In genomic region chr15:42152196-42152920, GRCh38 we compare ENCODE assay signal across 14 cellular contexts. TPM values are rescaled to one million over a fixed set of nuclear protein-coding genes. Genes with fewer than 3 reads are reported as not detected.
DNase-seq lines count a peak whose midpoint lies in the region; ATAC-seq and TF ChIP-seq lines count a peak whose summit lies in the region.
"Had no signal": no experiment of that assay in that cellular context is flagged by ENCODE, and none has a peak within 500 bp of the region (broad histone marks: within the 10 kb centered on the region; RNA-seq: fewer than 3 reads in every experiment).

No MANE protein-coding gene starts in this region.

- DNase-seq in AG10803 (ENCODE audit: low read depth) (peak; percentile 25), RPMI8226 (peak; percentile 30), heart left ventricle (peak in 2 of 5 donors; percentile 44 to 74), neural crest cell (ENCODE audit: low read depth, low spot score) (no peak), GM19240 (ENCODE audit: insufficient read length, low spot score) (no peak), CD1c-positive myeloid dendritic cell (ENCODE audit: extremely low spot score) (no peak)
- DNase-seq: effector CD4-positive, alpha-beta T cell; Kasumi-1; NCI-H2171 treated with DMSO at 0.1 percent for 48 hours; PC-3 had no signal

- 68 to 85% (median 71%) methylated on average over 8 to 14 of the region's 14 CpGs for WGBS in heart left ventricle, 4 donors

- peak overlapping the region; percentile 40 for H3K27ac Mint-ChIP-seq in neural crest cell (ENCODE audit: unreplicated experiment)

- TF ChIP-seq CTCF in AG10803 (conservative IDR thresholded peaks at IDR 0.05; ENCODE audit: low read length) (no peak), heart left ventricle (IDR thresholded peaks at IDR 0.05) (no peak), neural crest cell (conservative IDR thresholded peaks at IDR 0.05) (no peak)

- peaks cover 0 to 45% (median 15%) of the 10 kb centered on the region in 12 donors for H3K4me1 ChIP-seq in heart left ventricle

- peaks cover 4% of the 10 kb centered on the region for H3K4me1 Mint-ChIP-seq in neural crest cell

- peak; percentile 52 to 82 (median 72) for ATAC-seq in heart left ventricle
- ATAC-seq in GM18858 (IDR thresholded peaks at IDR 0.05; ENCODE audit: unreplicated experiment), result no peak
- ATAC-seq in HG02623 (IDR thresholded peaks at IDR 0.05; ENCODE audit: unreplicated experiment), result no peak
- ATAC-seq: PC-3 had no signal

- no peaks in the 10 kb centered on the region for H3K27me3 Mint-ChIP-seq in neural crest cell (ENCODE audit: low read depth)

- H3K27me3 ChIP-seq in heart left ventricle, result no peaks in the 10 kb centered on the region
- H3K27me3 ChIP-seq: hepatocyte had no signal

- H3K36me3 ChIP-seq in heart left ventricle, result no peaks in the 10 kb centered on the region

- H3K4me3 Mint-ChIP-seq in neural crest cell, result no peak overlapping the region

- intact Hi-C loops in heart left ventricle (cut with DNase I), result no loop called here

- H3K9me3 ChIP-seq in heart left ventricle, result no peaks in the 10 kb centered on the region

- no peak for TF ChIP-seq POLR2A in heart left ventricle (IDR thresholded peaks at IDR 0.05)

- H3K36me3 Mint-ChIP-seq in neural crest cell (ENCODE audit: low read depth), result no peaks in the 10 kb centered on the region

- peak overlapping the region in 11 of 12 donors; percentile 14 to 71 (median 46) for H3K27ac ChIP-seq in heart left ventricle
- H3K27ac ChIP-seq: hepatocyte had no signal

- no peaks in the 10 kb centered on the region for H3K9me3 Mint-ChIP-seq in neural crest cell

- H3K4me3 ChIP-seq in AG10803 (ENCODE audit: low read length) (no peak overlapping the region), heart left ventricle (no peak overlapping the region)
- H3K4me3 ChIP-seq: hepatocyte had no signal

RNA-seq across cellular contexts. Expression of gene PLA2G4F, which starts 4.1 kb away (rescaled TPM):
- 1 to 10 TPM in 6 of 9 donors, under 1 TPM in 3; 0.09 to 9.0 (median 1.4) TPM for total RNA-seq in heart left ventricle
- polyA plus RNA-seq in heart left ventricle, result 1 to 10 TPM in 1 of 2 donors, under 1 TPM in 1; 0.10 to 3.2 TPM
- total RNA-seq in neural crest cell, result not detected in 2 replicates

RNA-seq across cellular contexts. Expression of gene VPS39, which starts 55.7 kb away (rescaled TPM):
- total RNA-seq in heart left ventricle, result 10 to 100 TPM; 37.1 to 59.9 (median 48.2) TPM
- polyA plus RNA-seq in heart left ventricle, result 10 to 100 TPM; 33.8 to 33.9 TPM
- total RNA-seq in neural crest cell, result 56.9 and 58.4 TPM in 2 replicates

RNA-seq across cellular contexts. Expression of gene PLA2G4D, which starts 58.0 kb away (rescaled TPM):
- total RNA-seq in heart left ventricle (not detected), neural crest cell (not detected in 2 replicates)
- polyA plus RNA-seq in heart left ventricle, result not detected
- total RNA-seq: mucosa of gallbladder had no signal
- polyA plus RNA-seq: hepatocyte had no signal

Comparison
In these comparisons a context has a peak if more than half of its experiments do, and no peak if none do; other contexts are left out.
1. DNase-seq: peak in AG10803 (single experiment) and RPMI8226 (single experiment); none in neural crest cell (single experiment), GM19240 (single experiment) and CD1c-positive myeloid dendritic cell (single experiment).
2. ATAC-seq: peak in heart left ventricle (4 of 4); none in GM18858 (single experiment) and HG02623 (single experiment).